ENCODE assay signal across 16 cellular contexts in the genomic region with DNA sequence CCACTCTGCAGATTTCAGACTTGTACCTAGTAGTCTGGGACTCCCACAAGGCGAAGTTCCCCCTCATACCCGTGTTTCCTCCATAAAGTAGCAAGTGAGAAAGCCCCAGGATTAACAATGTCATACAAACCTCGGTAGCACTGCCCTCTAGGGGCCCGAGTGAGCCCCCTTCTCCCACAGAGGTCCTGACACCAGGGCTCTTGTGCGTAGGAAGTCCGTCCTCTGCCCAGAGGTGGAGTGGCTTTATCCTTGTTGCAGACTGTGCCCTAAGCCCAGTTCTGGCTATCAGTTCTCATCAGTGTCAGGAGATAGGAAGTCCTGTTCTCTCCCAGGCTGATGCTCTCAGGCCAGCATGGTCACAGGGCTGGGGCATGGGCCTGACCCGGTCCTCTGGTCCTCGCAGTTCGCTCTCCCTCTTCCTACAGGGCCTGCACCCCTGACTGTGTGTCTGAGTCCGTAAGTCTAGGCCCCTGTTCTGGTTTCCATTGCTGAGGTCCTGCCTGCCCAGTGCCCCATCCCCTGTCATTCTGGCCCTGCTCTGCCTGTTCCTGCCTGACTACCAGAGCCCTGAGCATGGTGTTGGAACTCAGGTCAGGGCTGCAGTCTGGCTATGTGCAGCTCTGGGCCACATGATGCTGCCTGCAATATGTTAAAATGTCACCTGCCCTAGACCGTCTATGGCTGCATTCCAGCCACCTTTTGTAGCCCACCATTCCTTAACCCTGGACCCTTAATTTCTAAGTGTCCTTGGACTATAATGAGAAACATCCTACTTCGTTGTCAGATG.
DNase-seq lines count a peak whose midpoint lies in the region; ATAC-seq, FAIRE-seq and TF ChIP-seq lines count a peak whose summit lies in the region.
"Had no signal": no experiment of that assay in that cellular context is flagged by ENCODE, and none has a peak within 500 bp of the region (broad histone marks: within the 10 kb centered on the region; RNA-seq: fewer than 3 reads in every experiment).

No MANE protein-coding gene starts in this region.

- no peak for FAIRE-seq in H54 (lab: Jason Lieb, UNC)
- FAIRE-seq: astrocyte had no signal

- no peak overlapping the region for H3K9ac ChIP-seq in PC-3 (ENCODE audit: low read length)
- no peak overlapping the region for H3K9ac ChIP-seq in mesendoderm (ENCODE audit: low read length)
- H3K9ac ChIP-seq: parathyroid adenoma had no signal

- H3K4me2 ChIP-seq in PC-3 (ENCODE audit: low read length): no peak overlapping the region
- H3K4me2 ChIP-seq in mesendoderm (ENCODE audit: low read length): no peak overlapping the region

- no peak overlapping the region for H4K8ac ChIP-seq in mesendoderm (ENCODE audit: low read depth, low read length)

- no peaks in the 10 kb centered on the region for H3K79me1 ChIP-seq in mesendoderm (ENCODE audit: low read length)

- H4K5ac ChIP-seq in mesendoderm (ENCODE audit: low read length): no peak overlapping the region

- WGBS in mesendoderm (ENCODE audit: extremely low coverage, insufficient coverage, low lambda C conversion rate): no CpG with 5 or more reads among the region's 12 CpGs

- no peak overlapping the region for H2AFZ ChIP-seq in PC-3 (ENCODE audit: low read length)
- H2AFZ ChIP-seq: parathyroid adenoma had no signal

- no peaks in the 10 kb centered on the region for H3K9me3 ChIP-seq in PC-3 (ENCODE audit: low read length)

- no peak for ATAC-seq in PC-3
- no peak for ATAC-seq in GM19328 (IDR thresholded peaks at IDR 0.05; ENCODE audit: unreplicated experiment)
- ATAC-seq: activated T-helper 17 cell treated with anti-CD3 and anti-CD28 coated beads, Interleukin-2, amount 50 U/mL, for 72 hours had no signal

- H3K27me3 ChIP-seq in PC-3 (ENCODE audit: low read length) (peaks cover 28% of the 10 kb centered on the region), mesendoderm (ENCODE audit: insufficient read depth, low read length, poor library complexity) (no peaks in the 10 kb centered on the region)
- H3K27me3 ChIP-seq: dorsolateral prefrontal cortex had no signal

- CTCF ChIA-PET in PC-3 (lab: Charles Lee): no interaction called here

- H3K27ac ChIP-seq in PC-3 (ENCODE audit: low read length) (no peak overlapping the region), mesendoderm (ENCODE audit: low read depth, low read length) (no peak overlapping the region)
- H3K27ac ChIP-seq: dorsolateral prefrontal cortex, parathyroid adenoma had no signal

- H3K79me2 ChIP-seq in PC-3 (ENCODE audit: low read length) (no peaks in the 10 kb centered on the region), mesendoderm (ENCODE audit: control insufficient read depth, insufficient read depth, low read length) (no peaks in the 10 kb centered on the region)
- H3K79me2 ChIP-seq: parathyroid adenoma had no signal

- H3K36me3 ChIP-seq in PC-3 (ENCODE audit: low read depth, low read length) (no peaks in the 10 kb centered on the region), mesendoderm (ENCODE audit: control insufficient read depth, insufficient read depth, low read length) (no peaks in the 10 kb centered on the region)

- no peak overlapping the region for H3K56ac ChIP-seq in mesendoderm (ENCODE audit: low read length)

- no peak for TF ChIP-seq POLR2A in H54 (IDR thresholded peaks at IDR 0.05; ENCODE audit: low read depth, low read length)

- H3K23ac ChIP-seq in mesendoderm (ENCODE audit: low read length): no peak overlapping the region

- POLR2A ChIA-PET in PC-3 (lab: Charles Lee; ENCODE audit: unreplicated experiment): no interaction called here

- no peaks in the 10 kb centered on the region for H4K20me1 ChIP-seq in PC-3 (ENCODE audit: low read length)

- no peak overlapping the region for H3K18ac ChIP-seq in mesendoderm (ENCODE audit: low read length)

- no TSS peak for BruUV-seq in PC-3 (replicated peaks; lab: Mats Ljungman, UMichigan)

- peak; percentile 4 for DNase-seq in NCI-H1105 treated with DMSO at 0.1 percent for 48 hours (lab: John Stamatoyannopoulos, UW)
- no peak for DNase-seq in NCI-H1105 (lab: John Stamatoyannopoulos, UW)
- DNase-seq in PC-3: no peak
- DNase-seq in mesendoderm: peak; percentile 75
- DNase-seq in H54 (ENCODE audit: insufficient read length, low spot score): no peak
- no peak for DNase-seq in AG08396 (ENCODE audit: low spot score)
- DNase-seq: activated CD4-positive, alpha-beta T cell treated with anti-CD3 and anti-CD28 coated beads, Interleukin-2, amount 50 U/mL, for 4 hours; dorsolateral prefrontal cortex; IMR-90; NCI-H1930; T-helper 2 cell had no signal

- H3K9me2 ChIP-seq in PC-3 (replicated peaks; ENCODE audit: low read length): no peaks in the 10 kb centered on the region

- intact Hi-C loops in PC-3 (cut with micrococcal nuclease): no loop called here

- H3K4me1 ChIP-seq in PC-3 (ENCODE audit: insufficient read depth, low read length) (no peaks in the 10 kb centered on the region), mesendoderm (ENCODE audit: control insufficient read depth, low read depth, low read length) (no peaks in the 10 kb centered on the region)
- H3K4me1 ChIP-seq: parathyroid adenoma had no signal

- H3K4me3 ChIP-seq in PC-3 (ENCODE audit: low read length): no peak overlapping the region
- H3K4me3 ChIP-seq in mesendoderm (ENCODE audit: low read length): no peak overlapping the region
- H3K4me3 ChIP-seq: dorsolateral prefrontal cortex had no signal

- H2BK15ac ChIP-seq in mesendoderm (replicated peaks; ENCODE audit: low read depth): no peak overlapping the region

- H3F3A ChIP-seq in PC-3 (ENCODE audit: low read length, unreplicated experiment): no peaks in the 10 kb centered on the region

- H2BK5ac ChIP-seq in mesendoderm (ENCODE audit: low read length): no peak overlapping the region

- no peak overlapping the region for H2BK120ac ChIP-seq in mesendoderm (ENCODE audit: low read depth, low read length)

- H3K4ac ChIP-seq in mesendoderm (ENCODE audit: low read depth, low read length): no peak overlapping the region

- no peak overlapping the region for H2AK5ac ChIP-seq in mesendoderm (ENCODE audit: low read length)

- TF ChIP-seq CTCF in GM12874 (IDR thresholded peaks at IDR 0.05; ENCODE audit: insufficient read depth, low read depth, low read length) (0 out of 2 replicates have a peak, but pooled peaks have one; percentile 6), PC-3 (conservative IDR thresholded peaks at IDR 0.05; ENCODE audit: low read depth, low read length) (peak; percentile 38; the same call in 1 of the 2 replicates)

Comparison
In these comparisons a context has a peak if more than half of its experiments do, and no peak if none do; other contexts are left out.
1. DNase-seq: peak in NCI-H1105 treated with DMSO at 0.1 percent for 48 hours (single experiment) and mesendoderm (single experiment); none in NCI-H1105 (single experiment), PC-3 (single experiment), H54 (single experiment) and AG08396 (single experiment).